Comparison of ENCODE assay signal across 18 cellular contexts in genomic region chr11:69274531-69275016, GRCh38. TPM values are rescaled to one million over a fixed set of nuclear protein-coding genes. Genes with fewer than 3 reads are reported as not detected.
DNase-seq lines count a peak whose midpoint lies in the region; ATAC-seq, FAIRE-seq and TF ChIP-seq lines count a peak whose summit lies in the region.
"Had no signal": no experiment of that assay in that cellular context is flagged by ENCODE, and none has a peak within 500 bp of the region (broad histone marks: within the 10 kb centered on the region; RNA-seq: fewer than 3 reads in every experiment).

No MANE protein-coding gene starts in this region.

- ATAC-seq in Right ventricle myocardium superior (ENCODE audit: poor library complexity) = peak; percentile 28
- peak; percentile 85 for ATAC-seq in mucosa of descending colon
- ATAC-seq: activated CD4-positive, CD25-positive, alpha-beta regulatory T cell treated with anti-CD3 and anti-CD28 coated beads, Interleukin-2, amount 50 U/mL, for 24 hours; T-cell had no signal

- H3K36me3 ChIP-seq in colonic mucosa (no peaks in the 10 kb centered on the region), mucosa of descending colon (ENCODE audit: low read depth) (no peaks in the 10 kb centered on the region)
- H3K36me3 ChIP-seq: HAP-1, neural progenitor cell had no signal

- intact Hi-C loops in Right ventricle myocardium superior (cut with DNase I) = no loop called here
- intact Hi-C loops in cardiac septum (cut with DNase I) = no loop called here
- intact Hi-C loops in colonic mucosa (cut with DNase I) = no loop called here
- intact Hi-C loops in mucosa of descending colon (cut with DNase I, micrococcal nuclease) = no loop called here

- H3K4me1 Mint-ChIP-seq in immature natural killer cell = no peaks in the 10 kb centered on the region
- H3K4me1 Mint-ChIP-seq: activated naive CD4-positive, alpha-beta T cell treated with anti-CD3 and anti-CD28 coated beads, Interleukin-2, amount 50 U/mL, for 24 hours; central memory CD8-positive, alpha-beta T cell; T-cell had no signal

- H3K4me3 ChIP-seq in colonic mucosa (no peak overlapping the region), mucosa of descending colon (no peak overlapping the region)
- H3K4me3 ChIP-seq: HAP-1, neural progenitor cell had no signal

- no peaks in the 10 kb centered on the region for H3K9me3 ChIP-seq in colonic mucosa
- no peaks in the 10 kb centered on the region for H3K9me3 ChIP-seq in mucosa of descending colon
- H3K9me3 ChIP-seq: HAP-1 had no signal

- peak overlapping the region; percentile 61 for H3K27ac ChIP-seq in colonic mucosa
- H3K27ac ChIP-seq: neural progenitor cell had no signal

- no peak for TF ChIP-seq CTCF in colonic mucosa (IDR thresholded peaks at IDR 0.05)
- no peak for TF ChIP-seq CTCF in mucosa of descending colon (IDR thresholded peaks at IDR 0.05)

- no peaks in the 10 kb centered on the region for H3K27me3 ChIP-seq in colonic mucosa
- H3K27me3 ChIP-seq: neural progenitor cell had no signal

- no peak for FAIRE-seq in urothelium cell line (lab: Jason Lieb, UNC)

- no peaks in the 10 kb centered on the region for H3K36me3 Mint-ChIP-seq in immature natural killer cell
- H3K36me3 Mint-ChIP-seq: activated naive CD4-positive, alpha-beta T cell treated with anti-CD3 and anti-CD28 coated beads, Interleukin-2, amount 50 U/mL, for 24 hours; neural progenitor cell; T-cell had no signal

- no peak overlapping the region for H3K27ac Mint-ChIP-seq in immature natural killer cell
- H3K27ac Mint-ChIP-seq: activated naive CD4-positive, alpha-beta T cell treated with anti-CD3 and anti-CD28 coated beads, Interleukin-2, amount 50 U/mL, for 24 hours; neural progenitor cell; T-cell had no signal

- H3K4me3 Mint-ChIP-seq in immature natural killer cell = no peak overlapping the region
- H3K4me3 Mint-ChIP-seq: activated naive CD4-positive, alpha-beta T cell treated with anti-CD3 and anti-CD28 coated beads, Interleukin-2, amount 50 U/mL, for 24 hours; central memory CD8-positive, alpha-beta T cell; T-cell had no signal

- no peak for DNase-seq in Right ventricle myocardium superior
- no peak for DNase-seq in cardiac septum (ENCODE audit: low spot score)
- DNase-seq in colonic mucosa = peak; percentile 90
- peak; percentile 88 to 89 (median 88) for DNase-seq in mucosa of descending colon
- DNase-seq in urothelium cell line (ENCODE audit: low spot score) = peak; percentile 70
- no peak for DNase-seq in immature natural killer cell
- DNase-seq in NCI-H2196 (lab: John Stamatoyannopoulos, UW; ENCODE audit: unreplicated experiment) = no peak
- no peak for DNase-seq in DMS114 treated with DMSO at 0.1 percent for 48 hours (lab: John Stamatoyannopoulos, UW; ENCODE audit: unreplicated experiment)
- DNase-seq: glutamatergic neuron, NCI-H2107, T-cell had no signal

- peaks cover 5% of the 10 kb centered on the region in 3 donors for H3K27me3 Mint-ChIP-seq in immature natural killer cell (ENCODE audit: low read depth in 3 of 3)
- H3K27me3 Mint-ChIP-seq: activated naive CD4-positive, alpha-beta T cell treated with anti-CD3 and anti-CD28 coated beads, Interleukin-2, amount 50 U/mL, for 24 hours; central memory CD8-positive, alpha-beta T cell had no signal

- H3K9me3 Mint-ChIP-seq in immature natural killer cell = no peaks in the 10 kb centered on the region
- H3K9me3 Mint-ChIP-seq: activated naive CD4-positive, alpha-beta T cell treated with anti-CD3 and anti-CD28 coated beads, Interleukin-2, amount 50 U/mL, for 24 hours; central memory CD8-positive, alpha-beta T cell; neural progenitor cell; T-cell had no signal

- H3K4me1 ChIP-seq in colonic mucosa = peaks cover 11% of the 10 kb centered on the region
- peaks cover 28% of the 10 kb centered on the region for H3K4me1 ChIP-seq in mucosa of descending colon (ENCODE audit: low read depth)
- H3K4me1 ChIP-seq: HAP-1 had no signal

- H3K9ac ChIP-seq in colonic mucosa (ENCODE audit: low read depth in 2 of 2, low read length in 2 of 2) = peak overlapping the region in 1 of 2 donors; percentile 58
- H3K9ac ChIP-seq: neural progenitor cell had no signal

RNA-seq across cellular contexts. Expression of gene MYEOV, which starts 19.4 kb away (rescaled TPM):
- total RNA-seq in Right ventricle myocardium superior (not detected), cardiac septum (not detected), colonic mucosa (1 to 10 TPM; 4.5 to 8.2 TPM), mucosa of descending colon (1 to 10 TPM; 2.8 to 7.5 (median 6.2) TPM)
- polyA plus RNA-seq in immature natural killer cell = not detected
- total RNA-seq: lung microvascular endothelial cell, skeletal muscle tissue had no signal

Comparison
In these comparisons a context has a peak if more than half of its experiments do, and no peak if none do; other contexts are left out.
1. DNase-seq: peak in colonic mucosa (single experiment), mucosa of descending colon (3 of 3) and urothelium cell line (single experiment); none in Right ventricle myocardium superior (single experiment), cardiac septum (single experiment), immature natural killer cell (0 of 3), NCI-H2196 (single experiment) and DMS114 treated with DMSO at 0.1 percent for 48 hours (single experiment).